ENCODE assay signal across 22 cellular contexts in the genomic region with DNA sequence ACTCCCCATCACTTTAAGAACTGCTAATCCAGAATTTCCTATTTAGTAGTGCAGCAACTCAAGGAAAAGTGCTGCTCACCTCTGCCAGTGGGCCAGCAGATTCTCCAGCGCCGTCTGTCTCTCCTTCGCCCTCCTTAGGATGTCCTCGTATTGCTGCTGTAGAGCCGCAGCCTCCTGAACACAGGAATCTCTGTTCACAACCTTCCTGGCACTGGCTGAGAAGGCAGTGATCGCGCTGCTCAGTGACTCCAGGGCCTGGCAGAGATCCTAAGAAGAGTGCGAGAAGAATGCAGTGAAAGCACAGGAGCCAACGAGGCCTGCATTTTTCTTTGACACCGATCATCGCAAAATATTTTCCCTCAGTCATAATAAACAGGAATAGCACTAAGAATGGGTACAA.
DNase-seq lines count a peak whose midpoint lies in the region; ATAC-seq and TF ChIP-seq lines count a peak whose summit lies in the region.
"Had no signal": no experiment of that assay in that cellular context is flagged by ENCODE, and none has a peak within 500 bp of the region (broad histone marks: within the 10 kb centered on the region; RNA-seq: fewer than 3 reads in every experiment).

No MANE protein-coding gene starts in this region.

- H3K4me2 ChIP-seq in mammary epithelial cell (ENCODE audit: insufficient read depth, low read depth, low read length): peak overlapping the region; percentile 35

- H3K9me3 Mint-ChIP-seq in MCF 10A (ENCODE audit: unreplicated experiment): no peaks in the 10 kb centered on the region
- H3K9me3 Mint-ChIP-seq: activated naive CD8-positive, alpha-beta T cell treated with anti-CD3 and anti-CD28 coated beads, Interleukin-2, amount 50 U/mL, for 24 hours; activated T-helper 2 cell treated with anti-CD3 and anti-CD28 coated beads, Interferon-gamma antibody, Interleukin-2, Interleukin-4, amounts not matched to agents 10 μg/mL and 5 μg/mL and 100 μg/mL, durations not matched to agents 14 hours and 24 hours and 36 hours; effector memory CD8-positive, alpha-beta T cell had no signal

- H3K4me3 Mint-ChIP-seq in MCF 10A (ENCODE audit: unreplicated experiment): no peak overlapping the region
- H3K4me3 Mint-ChIP-seq: activated CD8-positive, alpha-beta memory T cell treated with anti-CD3 and anti-CD28 coated beads, Interleukin-2, amount 10 ng/mL, durations not matched to agents 7 days and 5 days; activated naive CD8-positive, alpha-beta T cell treated with anti-CD3 and anti-CD28 coated beads, Interleukin-2, amount 50 U/mL, for 24 hours; effector memory CD8-positive, alpha-beta T cell; naive B cell had no signal

- no peaks in the 10 kb centered on the region for H3K36me3 ChIP-seq in mammary epithelial cell (ENCODE audit: insufficient read depth, low read length)
- H3K36me3 ChIP-seq in psoas muscle (ENCODE audit: insufficient read depth in 1 of 2, low read depth in 1 of 2): no peaks in the 10 kb centered on the region

- ATAC-seq in psoas muscle: no peak
- no peak for ATAC-seq in esophagus mucosa
- ATAC-seq: activated CD8-positive, alpha-beta memory T cell treated with anti-CD3 and anti-CD28 coated beads, Interleukin-2, amount 10 ng/mL, durations not matched to agents 7 days and 5 days; activated naive CD8-positive, alpha-beta T cell treated with anti-CD3 and anti-CD28 coated beads, Interleukin-2, amount 50 U/mL, for 24 hours; effector memory CD8-positive, alpha-beta T cell; SK-N-SH treated with all-trans-retinoic acid at 6 μM for 48 hours had no signal

- DNase-seq in mammary epithelial cell: peak; percentile 19
- no peak for DNase-seq in MCF 10A (ENCODE audit: unreplicated experiment)
- peak; percentile 53 for DNase-seq in ecto neural progenitor cell (ENCODE audit: low spot score)
- DNase-seq in islet precursor cell: peak; percentile 72
- DNase-seq in psoas muscle: no peak
- no peak for DNase-seq in NOMO-1 (lab: John Stamatoyannopoulos, UW; ENCODE audit: unreplicated experiment in 2 of 2)
- no peak for DNase-seq in DMS79 (lab: John Stamatoyannopoulos, UW)
- DNase-seq: 8988T; activated CD8-positive, alpha-beta memory T cell treated with anti-CD3 and anti-CD28 coated beads, Interleukin-2, amount 10 ng/mL, durations not matched to agents 7 days and 5 days; activated naive CD8-positive, alpha-beta T cell treated with anti-CD3 and anti-CD28 coated beads, Interleukin-2, amount 50 U/mL, for 24 hours; effector memory CD8-positive, alpha-beta T cell; foreskin fibroblast; MM.1S; naive B cell; NCI-H1694 treated with DMSO at 0.1 percent for 48 hours; NK-92 treated with Interleukin-12 subunit alpha and Interleukin-12 subunit beta, amount 100 ng/mL, for 24 hours; small intestine; stimulated activated CD4-positive, alpha-beta T cell treated with anti-CD3 and anti-CD28 coated beads, Interleukin-4, amount 100 ng/mL, for 4 hours had no signal

- intact Hi-C loops in mammary epithelial cell (cut with micrococcal nuclease): no loop called here
- intact Hi-C loops in MCF 10A (cut with micrococcal nuclease): no loop called here
- intact Hi-C loops in psoas muscle (cut with DNase I): no loop called here

- POLR2A ChIA-PET in MCF 10A (lab: Yijun Ruan, JAX): interaction anchor here (0.7 kb wide), 1 partner anchor 877 kb away, joined by 4 read pairs; no protein-coding TSS in a partner anchor

- H3K79me2 ChIP-seq in mammary epithelial cell (ENCODE audit: insufficient read depth, low read length): no peaks in the 10 kb centered on the region

- H3K27ac Mint-ChIP-seq in MCF 10A (ENCODE audit: low read depth, unreplicated experiment): no peak overlapping the region
- H3K27ac Mint-ChIP-seq: activated CD8-positive, alpha-beta memory T cell treated with anti-CD3 and anti-CD28 coated beads, Interleukin-2, amount 10 ng/mL, durations not matched to agents 7 days and 5 days; activated naive CD8-positive, alpha-beta T cell treated with anti-CD3 and anti-CD28 coated beads, Interleukin-2, amount 50 U/mL, for 24 hours; activated T-helper 2 cell treated with anti-CD3 and anti-CD28 coated beads, Interferon-gamma antibody, Interleukin-2, Interleukin-4, amounts not matched to agents 10 μg/mL and 5 μg/mL and 100 μg/mL, durations not matched to agents 14 hours and 24 hours and 36 hours; effector memory CD8-positive, alpha-beta T cell; naive B cell had no signal

- H3K9me3 ChIP-seq in mammary epithelial cell (replicated peaks; ENCODE audit: insufficient read depth, low read length) (no peaks in the 10 kb centered on the region), psoas muscle (no peaks in the 10 kb centered on the region)

- H4K20me1 ChIP-seq in mammary epithelial cell (ENCODE audit: insufficient read depth, low read length): no peaks in the 10 kb centered on the region

- CTCF ChIA-PET in mammary epithelial cell (lab: Charles Lee; ENCODE audit: low non-redundant PET): no interaction called here
- CTCF ChIA-PET in MCF 10A (lab: Yijun Ruan, JAX): no interaction called here

- H3K27me3 ChIP-seq in mammary epithelial cell (ENCODE audit: insufficient read depth, low read length) (peaks cover 2% of the 10 kb centered on the region), psoas muscle (ENCODE audit: insufficient read depth in 3 of 3, low read length in 2 of 3) (no peaks in the 10 kb centered on the region)

- peaks cover 5% of the 10 kb centered on the region for H3K4me1 Mint-ChIP-seq in MCF 10A (ENCODE audit: insufficient read depth, unreplicated experiment)
- H3K4me1 Mint-ChIP-seq: activated CD8-positive, alpha-beta memory T cell treated with anti-CD3 and anti-CD28 coated beads, Interleukin-2, amount 10 ng/mL, durations not matched to agents 7 days and 5 days; activated naive CD8-positive, alpha-beta T cell treated with anti-CD3 and anti-CD28 coated beads, Interleukin-2, amount 50 U/mL, for 24 hours; naive B cell had no signal

- peak overlapping the region; percentile 94 for H2AFZ ChIP-seq in mammary epithelial cell (ENCODE audit: low read depth, low read length)

- H3K4me1 ChIP-seq in mammary epithelial cell (ENCODE audit: insufficient read depth, low read length) (no peaks in the 10 kb centered on the region), psoas muscle (no peaks in the 10 kb centered on the region)

- 3% methylated on average over 10 of the region's 11 CpGs for WGBS in mammary epithelial cell (ENCODE audit: low coverage, missing lambda C conversion rate)
- WGBS in psoas muscle, 3 donors: 55 to 63% (median 61%) methylated on average over 11 of the region's 11 CpGs

- no peak overlapping the region for H3K4me3 ChIP-seq in mammary epithelial cell (replicated peaks in 1 of 3; ENCODE audit: insufficient read depth in 1 of 3, low read depth in 2 of 3, low read length in 3 of 3)
- H3K4me3 ChIP-seq in psoas muscle: no peak overlapping the region
- H3K4me3 ChIP-seq: lung had no signal

- BruUV-seq in mammary epithelial cell (replicated peaks; lab: Mats Ljungman, UMichigan) (no TSS peak), MCF 10A (replicated peaks; lab: Mats Ljungman, UMichigan) (no TSS peak)

- in situ Hi-C loops in mammary epithelial cell (cut with MboI; ENCODE audit: low sequenced_read_pairs in 2 of 2): no loop called here

- dilution Hi-C loops in mammary epithelial cell (cut with HindIII; ENCODE audit: low sequenced_read_pairs): no loop called here

- H3K36me3 Mint-ChIP-seq in MCF 10A (ENCODE audit: insufficient read depth, unreplicated experiment): no peaks in the 10 kb centered on the region
- H3K36me3 Mint-ChIP-seq: activated CD8-positive, alpha-beta memory T cell treated with anti-CD3 and anti-CD28 coated beads, Interleukin-2, amount 10 ng/mL, durations not matched to agents 7 days and 5 days; naive B cell had no signal

- TF ChIP-seq CTCF in mammary epithelial cell (conservative IDR thresholded peaks at IDR 0.05 in 1 of 2, IDR thresholded peaks at IDR 0.05 in 1 of 2; ENCODE audit: extremely low read depth in 1 of 2, insufficient read depth in 1 of 2, low read depth in 1 of 2, low read length in 2 of 2) (no peak), MCF 10A (IDR thresholded peaks at IDR 0.05; ENCODE audit: unreplicated experiment) (no peak), psoas muscle (IDR thresholded peaks at IDR 0.05) (no peak)

- H3K9ac ChIP-seq in mammary epithelial cell (ENCODE audit: insufficient read depth, low read length): no peak overlapping the region

- H3K27me3 Mint-ChIP-seq in MCF 10A (ENCODE audit: insufficient read depth, unreplicated experiment): no peaks in the 10 kb centered on the region
- H3K27me3 Mint-ChIP-seq: activated CD8-positive, alpha-beta memory T cell treated with anti-CD3 and anti-CD28 coated beads, Interleukin-2, amount 10 ng/mL, durations not matched to agents 7 days and 5 days; effector memory CD8-positive, alpha-beta T cell had no signal

- H3K27ac ChIP-seq in mammary epithelial cell (ENCODE audit: insufficient read depth, low read depth, low read length): no peak overlapping the region
- no peak overlapping the region for H3K27ac ChIP-seq in psoas muscle

Comparison
In these comparisons a context has a peak if more than half of its experiments do, and no peak if none do; other contexts are left out.
1. DNase-seq: peak in mammary epithelial cell (single experiment), ecto neural progenitor cell (single experiment) and islet precursor cell (single experiment); none in MCF 10A (single experiment), psoas muscle (0 of 2), NOMO-1 (0 of 2) and DMS79 (single experiment).